Comparison of ENCODE assay signal across 8 cellular contexts in the genomic region with DNA sequence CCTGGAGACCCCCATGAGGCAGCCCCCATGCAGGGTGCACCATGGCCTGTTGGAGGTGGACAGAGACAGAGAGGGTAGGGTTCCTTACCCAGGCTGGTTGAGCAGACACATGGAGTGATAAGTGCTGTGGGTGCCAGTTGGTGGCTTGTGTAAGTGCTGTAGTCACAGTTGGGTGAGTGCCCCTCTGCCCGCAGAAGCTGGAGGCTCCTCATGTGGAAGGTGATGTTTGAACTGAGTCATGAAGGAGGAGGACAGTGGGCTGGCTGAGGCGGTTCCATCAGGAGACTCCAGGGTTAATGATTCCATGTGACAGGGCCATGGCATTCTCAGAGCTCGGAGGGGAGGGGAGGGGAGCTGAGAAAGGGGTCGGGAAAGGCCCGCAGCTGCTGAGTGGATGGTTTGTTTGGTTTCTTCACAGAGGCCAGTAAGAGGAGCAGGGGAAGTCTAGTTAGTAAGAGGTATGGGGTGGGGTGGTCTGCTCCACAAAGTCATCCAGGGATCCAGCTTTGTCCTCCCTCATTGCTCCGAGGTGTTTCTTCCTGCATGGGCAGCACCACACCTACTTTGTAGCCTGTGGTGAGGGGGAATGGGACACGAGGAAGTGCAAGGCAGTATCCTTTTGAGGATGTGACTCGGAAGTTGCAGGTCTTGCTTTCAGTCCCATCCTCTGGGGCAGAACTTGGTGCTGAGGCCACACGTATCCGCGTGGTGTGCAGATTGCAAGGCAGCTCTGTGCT. TPM values are rescaled to one million over a fixed set of nuclear protein-coding genes. Genes with fewer than 3 reads are reported as not detected.
DNase-seq lines count a peak whose midpoint lies in the region; ATAC-seq, FAIRE-seq and TF ChIP-seq lines count a peak whose summit lies in the region.

No MANE protein-coding gene starts in this region.

- intact Hi-C loops in left ventricle myocardium superior (cut with micrococcal nuclease) (no loop called here), gastrocnemius medialis (cut with DNase I; ENCODE audit: low total_unique reads) (loop anchor here (1.0 to 2.0 kb wide), 2 partner anchors 48 to 57 kb away; no protein-coding TSS in a partner anchor)

- 49 to 53% methylated on average over 10 to 11 of the region's 11 CpGs for WGBS in GM23248 (ENCODE audit: low coverage in 1 of 2, low lambda C conversion rate in 2 of 2, missing lambda C conversion rate in 2 of 2), 2 experiments

- H3K36me3 ChIP-seq in GM23248 (ENCODE audit: low read depth): no peaks in the 10 kb centered on the region
- peaks cover 0 to 9% of the 10 kb centered on the region in 2 donors for H3K36me3 ChIP-seq in gastrocnemius medialis

- TF ChIP-seq POLR2A in gastrocnemius medialis (IDR thresholded peaks at IDR 0.05) (peak in 1 of 2 donors; percentile 38), H54 (IDR thresholded peaks at IDR 0.05; ENCODE audit: low read depth, low read length) (no peak)

- H3K9me2 ChIP-seq in GM23248 (ENCODE audit: insufficient read depth): no peaks in the 10 kb centered on the region

- H3K27ac ChIP-seq in GM23248 (peak overlapping the region; percentile 79), gastrocnemius medialis (peak overlapping the region; percentile 83 to 100 (median 98))

- peak overlapping the region; percentile 50 for H3K9ac ChIP-seq in GM23248

- ATAC-seq in left ventricle myocardium superior (no peak), gastrocnemius medialis (peak; percentile 12 to 30), GM18870 (IDR thresholded peaks at IDR 0.05; ENCODE audit: unreplicated experiment) (no peak), GM18502 (IDR thresholded peaks at IDR 0.05; ENCODE audit: poor library complexity, unreplicated experiment) (no peak), GM21723 (IDR thresholded peaks at IDR 0.05; ENCODE audit: unreplicated experiment) (no peak)

- no peaks in the 10 kb centered on the region for H3K9me3 ChIP-seq in GM23248 (ENCODE audit: low read depth)
- no peaks in the 10 kb centered on the region for H3K9me3 ChIP-seq in gastrocnemius medialis

- TF ChIP-seq CTCF in gastrocnemius medialis (IDR thresholded peaks at IDR 0.05 in 4 of 5, conservative IDR thresholded peaks at IDR 0.05 in 1 of 5): no peak

- H3K4me1 ChIP-seq in GM23248 (ENCODE audit: insufficient read depth) (peaks cover 18% of the 10 kb centered on the region), gastrocnemius medialis (peaks cover 72 to 86% of the 10 kb centered on the region in 2 donors)

- 0 out of 2 replicates have a peak, but pooled peaks cover 21% of the 10 kb centered on the region for H3F3A ChIP-seq in GM23248 (ENCODE audit: insufficient read depth)

- H3K4me3 ChIP-seq in GM23248 (no peak overlapping the region), gastrocnemius medialis (peak overlapping the region in 1 of 4 donors; percentile 21)

- FAIRE-seq in H54 (lab: Jason Lieb, UNC): no peak

- H3K79me2 ChIP-seq in GM23248 (ENCODE audit: insufficient read depth): no peaks in the 10 kb centered on the region

- H3K4me2 ChIP-seq in GM23248 (ENCODE audit: unreplicated experiment): peak overlapping the region; percentile 59

- H4K20me1 ChIP-seq in GM23248 (ENCODE audit: insufficient read depth): no peaks in the 10 kb centered on the region

- H3K27me3 ChIP-seq in GM23248 (replicated peaks; ENCODE audit: insufficient read depth) (no peaks in the 10 kb centered on the region), gastrocnemius medialis (no peaks in the 10 kb centered on the region)

- DNase-seq in GM23248 (peak; percentile 73), RPMI7951 (ENCODE audit: low read depth) (peak; percentile 38), left ventricle myocardium superior (peak; percentile 30), gastrocnemius medialis (peak in 1 of 2 donors; percentile 74), H54 (ENCODE audit: insufficient read length, low spot score) (no peak)

- in situ Hi-C loops in GM23248 (cut with MboI): loop anchor here (10.0 kb wide), 1 partner anchor 60 kb away; no protein-coding TSS in a partner anchor
- in situ Hi-C loops in gastrocnemius medialis (cut with MboI; ENCODE audit: low sequenced_read_pairs in 4 of 4): loop anchor here (5.0 to 10.0 kb wide), 5 partner anchors 53 to 140 kb away; a partner anchor contains a TSS

- H2AFZ ChIP-seq in GM23248: peak overlapping the region; percentile 78

RNA-seq across cellular contexts. Expression of a gene that starts 13.6 kb away (rescaled TPM):
- total RNA-seq in GM23248 (2014; rRNA removed; shearing (Covaris generic)): 11.1 and 13.0 TPM in 2 replicates
- 8.0 and 8.1 TPM in 2 replicates for polyA plus RNA-seq in GM23248 (2016; fragmentation: Nextera tagmentation; extraction: Ambion mirVana)
- total RNA-seq in RPMI7951 (2014; rRNA removed; shearing (Covaris generic)): 10.0 and 10.2 TPM in 2 replicates
- 73.3 TPM for total RNA-seq in left ventricle myocardium superior
- total RNA-seq in gastrocnemius medialis: 100 to 1,000 TPM; 245 to 391 (median 274) TPM

Comparison
In these comparisons a context has a peak if more than half of its experiments do, and no peak if none do; other contexts are left out.
1. ATAC-seq: peak in gastrocnemius medialis (2 of 2); none in left ventricle myocardium superior (single experiment), GM18870 (single experiment), GM18502 (single experiment) and GM21723 (single experiment).